Comparison of ENCODE assay signal across 1 cellular context in genomic region chr11:132312161-132312560, GRCh38.
TF ChIP-seq lines count a peak whose summit lies in the region.

No MANE protein-coding gene starts in this region.

TF ChIP-seq in H1, 55 proteins besides CTCF, POLR2A, EP300 and RAD21 (continued from another document):
- TF ChIP-seq CHD7 (IDR thresholded peaks at IDR 0.05; ENCODE audit: insufficient replicate concordance, low read length), result no peak
- TF ChIP-seq HDAC2 (IDR thresholded peaks at IDR 0.05; ENCODE audit: borderline replicate concordance in 1 of 2, low read depth in 2 of 2, low read length in 2 of 2), result no peak
- no peak for TF ChIP-seq CBX8 (IDR thresholded peaks at IDR 0.05; ENCODE audit: borderline replicate concordance, low read depth, low read length)
- TF ChIP-seq ATF3 (IDR thresholded peaks at IDR 0.05; ENCODE audit: insufficient read depth, low read depth, low read length), result no peak
- TF ChIP-seq NRF1 (IDR thresholded peaks at IDR 0.05; ENCODE audit: low read depth, low read length), result no peak
- no peak for TF ChIP-seq KDM1A (IDR thresholded peaks at IDR 0.05; ENCODE audit: borderline replicate concordance, low read length)
- TF ChIP-seq MAX (IDR thresholded peaks at IDR 0.05), result no peak
- TF ChIP-seq KDM5A (IDR thresholded peaks at IDR 0.05; ENCODE audit: low read length), result no peak
- no peak for TF ChIP-seq ZNF274 (IDR thresholded peaks at IDR 0.05; ENCODE audit: borderline replicate concordance, extremely low read depth, low read length)
